38 cellular contexts compared by ENCODE assay signal in genomic region chr22:24453853-24454252, GRCh38. TPM values are rescaled to one million over a fixed set of nuclear protein-coding genes. Genes with fewer than 3 reads are reported as not detected.
"Had no signal": no experiment of that assay in that cellular context is flagged by ENCODE, and none has a peak within 500 bp of the region (broad histone marks: within the 10 kb centered on the region; RNA-seq: fewer than 3 reads in every experiment).

No MANE protein-coding gene starts in this region.

- DNase-seq: Karpas-422, Kasumi-1, MG63, MM.1S, MV-4-11, NCI-H1048, NCI-H1092, NCI-H1092 treated with DMSO at 0.1 percent for 48 hours, NCI-H1105, NCI-H1105 treated with DMSO at 0.1 percent for 48 hours, NCI-H1417, NCI-H1417 treated with DMSO at 0.1 percent for 48 hours, NCI-H1436, NCI-H1436 treated with DMSO at 0.1 percent for 48 hours, NCI-H146, NCI-H1694, NCI-H1694 treated with DMSO at 0.1 percent for 48 hours, NCI-H187, NCI-H187 treated with DMSO at 0.1 percent for 48 hours, NCI-H1930, NCI-H2029, NCI-H2029 treated with DMSO at 0.1 percent for 48 hours, NCI-H2081, NCI-H2081 treated with DMSO at 0.1 percent for 48 hours, NCI-H2107, NCI-H2171, NCI-H2171 treated with DMSO at 0.1 percent for 48 hours, NCI-H2227 treated with DMSO at 0.1 percent for 48 hours, NCI-H226, NCI-H345, NCI-H446, NCI-H446 treated with DMSO at 0.1 percent for 48 hours, NCI-H510A, NCI-H510A treated with DMSO at 0.1 percent for 48 hours, NCI-H524, NCI-H524 treated with DMSO at 0.1 percent for 48 hours had no signal

- H3K4me3 ChIP-seq: MG63 had no signal

- H3K36me3 ChIP-seq: MG63 had no signal

- H3K27me3 ChIP-seq: MG63 had no signal

RNA-seq across cellular contexts. Expression of gene UPB1, which starts 41.3 kb away (rescaled TPM):
- total RNA-seq: LHCN-M2, MCF 10A had no signal
